ENCODE assay signal across 31 cellular contexts in genomic region chr19:17752865-17753639, GRCh38. TPM values are rescaled to one million over a fixed set of nuclear protein-coding genes. Genes with fewer than 3 reads are reported as not detected.
DNase-seq lines count a peak whose midpoint lies in the region; ATAC-seq, FAIRE-seq and TF ChIP-seq lines count a peak whose summit lies in the region.
"Had no signal": no experiment of that assay in that cellular context is flagged by ENCODE, and none has a peak within 500 bp of the region (broad histone marks: within the 10 kb centered on the region; RNA-seq: fewer than 3 reads in every experiment).

No MANE protein-coding gene starts in this region.

- no peak for TF ChIP-seq EP300 in GM12878 (IDR thresholded peaks at IDR 0.05; ENCODE audit: borderline replicate concordance in 1 of 2, control insufficient read depth in 1 of 2, low read depth in 2 of 2, low read length in 2 of 2)

- H3K36me3 Mint-ChIP-seq in IgD-negative memory B cell, result peaks cover 4% of the 10 kb centered on the region
- peaks cover 0 to 35% (median 8%) of the 10 kb centered on the region in 5 donors for H3K36me3 Mint-ChIP-seq in naive thymus-derived CD4-positive, alpha-beta T cell

- no peak overlapping the region for H3K18ac ChIP-seq in mesendoderm (ENCODE audit: low read length)

- H3K4ac ChIP-seq in mesendoderm (ENCODE audit: low read depth, low read length), result no peak overlapping the region

- H4K5ac ChIP-seq in mesendoderm (ENCODE audit: low read length), result no peak overlapping the region

- H3K36me3 ChIP-seq in DND-41 (ENCODE audit: insufficient read depth, low read length) (peaks cover 50% of the 10 kb centered on the region), GM12878 (ENCODE audit: control insufficient read depth in 2 of 2, insufficient read depth in 2 of 2, low read length in 1 of 2) (peaks cover 0 to 5% of the 10 kb centered on the region in 2 experiments; a peak in 2 of 4 replicates), mesendoderm (ENCODE audit: control insufficient read depth, insufficient read depth, low read length) (no peaks in the 10 kb centered on the region)
- peaks cover 0 to 37% (median 14%) of the 10 kb centered on the region in 3 experiments for H3K36me3 ChIP-seq in naive thymus-derived CD4-positive, alpha-beta T cell (ENCODE audit: control insufficient read depth in 2 of 3, insufficient read depth in 3 of 3, low read length in 3 of 3)
- H3K36me3 ChIP-seq: colonic mucosa, uterus had no signal

- no peak for TF ChIP-seq RAD21 in GM12878 (IDR thresholded peaks at IDR 0.05; ENCODE audit: insufficient read depth, low read depth, low read length)

- peak overlapping the region; percentile 5; the same call in 1 of the 2 replicates for H3K4me2 ChIP-seq in DND-41 (ENCODE audit: insufficient read depth, low read length)
- 0 out of 2 replicates have a peak overlapping the region, but pooled peaks have one; percentile 3 for H3K4me2 ChIP-seq in GM12878 (ENCODE audit: control insufficient read depth, insufficient read depth)
- H3K4me2 ChIP-seq in mesendoderm (ENCODE audit: low read length), result no peak overlapping the region

- H2AFZ ChIP-seq in DND-41 (ENCODE audit: low read depth, low read length) (no peak overlapping the region), GM12878 (ENCODE audit: control insufficient read depth, low read depth, low read length) (no peak overlapping the region)

- POLR2A ChIA-PET in GM12878 (lab: Charles Lee), result interaction anchor here (0.5 to 3.8 kb wide), 10 partner anchors 10 to 635 kb away, joined by 3 to 22 read pairs (median 6); partner anchors contain the start of genes MAP1S and MVB12A
- POLR2A ChIA-PET in naive thymus-derived CD4-positive, alpha-beta T cell (lab: Charles Lee), result interaction anchor here (0.6 to 2.2 kb wide), 5 partner anchors 11 to 1665 kb away, joined by 3 to 6 read pairs (median 4); no protein-coding TSS in a partner anchor

- in situ Hi-C loops in GM12878 (cut with MboI), result no loop called here

- H3K9ac ChIP-seq in DND-41 (ENCODE audit: low read depth, low read length) (no peak overlapping the region), GM12878 (ENCODE audit: control insufficient read depth, insufficient read depth, low read length) (no peak overlapping the region), mesendoderm (ENCODE audit: low read length) (no peak overlapping the region)

- no peak for ATAC-seq in DND-41 (ENCODE audit: insufficient read depth, low read depth)
- ATAC-seq in GM12878, result no peak
- ATAC-seq in naive thymus-derived CD4-positive, alpha-beta T cell, result no peak
- ATAC-seq in HG02885 (IDR thresholded peaks at IDR 0.05; ENCODE audit: poor library complexity, unreplicated experiment), result no peak
- ATAC-seq: esophagus mucosa, sciatic nerve had no signal

- H3K4me3 ChIP-seq in DND-41 (ENCODE audit: low read depth in 1 of 2, low read length in 2 of 2) (no peak overlapping the region), GM12878 (no peak overlapping the region), mesendoderm (ENCODE audit: low read length) (no peak overlapping the region)
- H3K4me3 ChIP-seq in naive thymus-derived CD4-positive, alpha-beta T cell (ENCODE audit: low read length), result no peak overlapping the region
- H3K4me3 ChIP-seq: colonic mucosa, uterus had no signal

- CTCF ChIA-PET in GM12878 (lab: Yijun Ruan, JAX), result interaction anchor here (0.6 to 6.8 kb wide), 14 partner anchors 9 to 177 kb away, joined by 3 to 85 read pairs (median 12); partner anchors contain the start of gene MAP1S
- CTCF ChIA-PET in naive thymus-derived CD4-positive, alpha-beta T cell (lab: Charles Lee), result interaction anchor here (0.6 to 1.6 kb wide), 4 partner anchors 14 to 296 kb away, joined by 3 to 5 read pairs (median 4); partner anchors contain the start of gene RPL18A

- TF ChIP-seq CTCF in DND-41 (IDR thresholded peaks at IDR 0.05; ENCODE audit: borderline replicate concordance, extremely low read depth, low read length, poor library complexity, severe bottlenecking), result no peak
- no peak for TF ChIP-seq CTCF in GM12878 (IDR thresholded peaks at IDR 0.05 in 2 of 3, conservative IDR thresholded peaks at IDR 0.05 in 1 of 3; ENCODE audit: control insufficient read depth in 2 of 3, extremely low read depth in 1 of 3, insufficient read depth in 1 of 3, low read depth in 3 of 3, low read length in 3 of 3)

- H2BK15ac ChIP-seq in mesendoderm (replicated peaks; ENCODE audit: low read depth), result no peak overlapping the region

- RAD21 ChIA-PET in GM12878 (lab: Charles Lee; ENCODE audit: unreplicated experiment), result interaction anchor here (0.7 to 6.7 kb wide), 11 partner anchors 9 to 292 kb away, joined by 3 to 96 read pairs (median 6); partner anchors contain the start of genes MAP1S and RPL18A

- H3K79me2 ChIP-seq in DND-41 (ENCODE audit: insufficient read depth, low read length), result peaks cover 69% of the 10 kb centered on the region
- H3K79me2 ChIP-seq in GM12878 (ENCODE audit: control insufficient read depth, insufficient read depth, low read length), result peaks cover 38% of the 10 kb centered on the region
- H3K79me2 ChIP-seq in mesendoderm (ENCODE audit: control insufficient read depth, insufficient read depth, low read length), result no peaks in the 10 kb centered on the region

- intact Hi-C loops in GM12878 (cut with micrococcal nuclease; ENCODE audit: unreplicated experiment), result loop anchor here (5.0 kb wide), 1 partner anchor 36 kb away; the partner anchor contains the start of gene MAP1S
- intact Hi-C loops in naive thymus-derived CD4-positive, alpha-beta T cell (cut with micrococcal nuclease), result loop anchor here in 1 of 2 donors (5.0 kb wide), 1 partner anchor 196 kb away; the partner anchor contains the start of gene COLGALT1

- H3K56ac ChIP-seq in mesendoderm (ENCODE audit: low read length), result no peak overlapping the region

- SMC1A ChIA-PET in GM12878 (lab: Charles Lee; ENCODE audit: uncharacterized antibody, unreplicated experiment), result interaction anchor here (0.8 to 8.8 kb wide), 10 partner anchors 11 to 97 kb away, joined by 4 to 93 read pairs (median 13); partner anchors contain the start of gene MAP1S

- 67% methylated on average over 7 of the region's 7 CpGs for WGBS in GM12878 (ENCODE audit: insufficient coverage, insufficient replicate concordance, low lambda C conversion rate, missing lambda C conversion rate)
- WGBS in mesendoderm (ENCODE audit: extremely low coverage, insufficient coverage, low lambda C conversion rate), result no CpG with 5 or more reads among the region's 7 CpGs

- H4K20me1 ChIP-seq in DND-41 (ENCODE audit: insufficient read depth, low read length), result peaks cover 21% of the 10 kb centered on the region
- no peaks in the 10 kb centered on the region for H4K20me1 ChIP-seq in GM12878 (ENCODE audit: control insufficient read depth, insufficient read depth)

- peak overlapping the region; percentile 15 to 71 (median 50) for H3K27ac Mint-ChIP-seq in IgD-negative memory B cell
- H3K27ac Mint-ChIP-seq in naive thymus-derived CD4-positive, alpha-beta T cell, result peak overlapping the region in 4 of 9 donors; percentile 43 to 66 (median 52)
- H3K27ac Mint-ChIP-seq: endodermal cell, H9 had no signal

- BruUV-seq in GM12878 (replicated peaks; lab: Mats Ljungman, UMichigan), result TSS peak; percentile 54

- H3K4me3 Mint-ChIP-seq in IgD-negative memory B cell, result peak overlapping the region in 2 of 4 donors; percentile 22 to 56
- peak overlapping the region in 1 of 10 donors; percentile 15 for H3K4me3 Mint-ChIP-seq in naive thymus-derived CD4-positive, alpha-beta T cell
- H3K4me3 Mint-ChIP-seq: endodermal cell, H9 had no signal

- H2BK5ac ChIP-seq in mesendoderm (ENCODE audit: low read length), result no peak overlapping the region

- peaks cover 37 to 52% (median 50%) of the 10 kb centered on the region in 3 donors for H3K4me1 Mint-ChIP-seq in IgD-negative memory B cell
- H3K4me1 Mint-ChIP-seq in naive thymus-derived CD4-positive, alpha-beta T cell, result peaks cover 40 to 67% (median 54%) of the 10 kb centered on the region in 7 donors
- H3K4me1 Mint-ChIP-seq: endodermal cell had no signal

- no peaks in the 10 kb centered on the region for H3K9me3 Mint-ChIP-seq in IgD-negative memory B cell
- no peaks in the 10 kb centered on the region for H3K9me3 Mint-ChIP-seq in naive thymus-derived CD4-positive, alpha-beta T cell
- H3K9me3 Mint-ChIP-seq: endodermal cell, H9 had no signal

- no peak overlapping the region for H3K23ac ChIP-seq in mesendoderm (ENCODE audit: low read length)

- H3K79me1 ChIP-seq in mesendoderm (ENCODE audit: low read length), result no peaks in the 10 kb centered on the region

- DNase-seq in DND-41 (no peak), GM12878 (ENCODE audit: low read depth, low spot score) (no peak), mesendoderm (no peak), cerebellum (ENCODE audit: low spot score) (no peak)
- DNase-seq in naive thymus-derived CD4-positive, alpha-beta T cell, result no peak
- DNase-seq: activated CD4-positive, alpha-beta T cell treated with anti-CD3 and anti-CD28 coated beads, Interleukin-2, amount 50 U/mL, for 4 hours; activated CD8-positive, alpha-beta memory T cell treated with anti-CD3 and anti-CD28 coated beads, Interleukin-2, amount 50 U/mL, for 4 hours; activated naive CD4-positive, alpha-beta T cell treated with anti-CD3 and anti-CD28 coated beads, Interleukin-2, amount 50 U/mL, for 16 hours; amniotic stem cell; CD4-positive, CD25-positive, alpha-beta regulatory T cell; colonic mucosa; endodermal cell; foreskin fibroblast; H9; KG1; mammary epithelial cell; NCI-H1436; NCI-H2107; NCI-H446; NCI-H774; stimulated activated naive CD4-positive, alpha-beta T cell treated with Interleukin-2 at 50 U/mL for 16 hours; T1000; uterus had no signal

- H3K9me3 ChIP-seq in DND-41 (ENCODE audit: insufficient read depth, low read length, severe bottlenecking) (no peaks in the 10 kb centered on the region), GM12878 (replicated peaks; ENCODE audit: control insufficient read depth, insufficient read depth, low read length) (no peaks in the 10 kb centered on the region)
- no peaks in the 10 kb centered on the region for H3K9me3 ChIP-seq in naive thymus-derived CD4-positive, alpha-beta T cell (ENCODE audit: control insufficient read depth in 2 of 3, low read length in 3 of 3)
- H3K9me3 ChIP-seq: colonic mucosa, uterus had no signal

- no peak for FAIRE-seq in GM12878 (lab: Jason Lieb, UNC)
- FAIRE-seq: GM19239 had no signal

- peaks cover 4% of the 10 kb centered on the region for H3K27me3 Mint-ChIP-seq in IgD-negative memory B cell
- H3K27me3 Mint-ChIP-seq in naive thymus-derived CD4-positive, alpha-beta T cell, result no peaks in the 10 kb centered on the region
- H3K27me3 Mint-ChIP-seq: CD4-positive, CD25-positive, alpha-beta regulatory T cell had no signal

- no peak for TF ChIP-seq POLR2A in GM12878 (IDR thresholded peaks at IDR 0.05; ENCODE audit: low read depth, low read length)

- no peaks in the 10 kb centered on the region for H3K27me3 ChIP-seq in DND-41 (ENCODE audit: insufficient read depth, low read length, poor library complexity)
- no peaks in the 10 kb centered on the region for H3K27me3 ChIP-seq in GM12878 (replicated peaks in 1 of 2; ENCODE audit: control insufficient read depth in 2 of 2, insufficient read depth in 2 of 2, low read length in 1 of 2)
- H3K27me3 ChIP-seq in naive thymus-derived CD4-positive, alpha-beta T cell (ENCODE audit: control insufficient read depth in 2 of 2, insufficient read depth in 2 of 2, low read length in 2 of 2), result no peaks in the 10 kb centered on the region
- H3K27me3 ChIP-seq in mesendoderm (ENCODE audit: insufficient read depth, low read length, poor library complexity), result no peaks in the 10 kb centered on the region
- H3K27me3 ChIP-seq: colonic mucosa, uterus had no signal

- no peak overlapping the region for H2AK5ac ChIP-seq in mesendoderm (ENCODE audit: low read length)

- no peak overlapping the region for H2BK120ac ChIP-seq in mesendoderm (ENCODE audit: low read depth, low read length)

- H3K4me1 ChIP-seq in DND-41 (ENCODE audit: insufficient read depth, low read length) (peaks cover 53% of the 10 kb centered on the region), GM12878 (ENCODE audit: control insufficient read depth, insufficient read depth, low read length) (peaks cover 65% of the 10 kb centered on the region), mesendoderm (ENCODE audit: control insufficient read depth, low read depth, low read length) (no peaks in the 10 kb centered on the region)
- H3K4me1 ChIP-seq in naive thymus-derived CD4-positive, alpha-beta T cell (ENCODE audit: control insufficient read depth in 2 of 2, insufficient read depth in 2 of 2, low read length in 2 of 2), result peaks cover 34 to 47% of the 10 kb centered on the region in 2 donors
- H3K4me1 ChIP-seq: colonic mucosa, uterus had no signal

- H3K27ac ChIP-seq in DND-41 (ENCODE audit: low read length), result peak overlapping the region; percentile 68
- no peak overlapping the region for H3K27ac ChIP-seq in GM12878 (ENCODE audit: control insufficient read depth, insufficient read depth)
- H3K27ac ChIP-seq in naive thymus-derived CD4-positive, alpha-beta T cell (ENCODE audit: low read depth, low read length), result peak overlapping the region; percentile 33
- H3K27ac ChIP-seq in mesendoderm (ENCODE audit: low read depth, low read length), result no peak overlapping the region
- H3K27ac ChIP-seq: colonic mucosa, RWPE1, uterus had no signal

- H4K8ac ChIP-seq in mesendoderm (ENCODE audit: low read depth, low read length), result no peak overlapping the region

RNA-seq across cellular contexts. Expression of gene FCHO1, which starts 1.8 kb away (rescaled TPM):
- polyA plus RNA-seq in IgD-negative memory B cell (42.4 TPM), GM12878 (2011; rRNA removed) (4.3 and 7.2 TPM in 2 replicates), GM12878 (2014; fragmentation: Illumina TruSeq; extraction: Trizol) (6.9 and 11.7 TPM in 2 replicates), GM12878 (2014; fragmentation: Nextera tagmentation; extraction: Ambion mirVana) (under 1 TPM; 0.14 to 0.73 TPM), GM12878 (2014; rRNA removed) (19.2 and 22.7 TPM in 2 replicates), GM12878 (2016; fragmentation: Nextera tagmentation; extraction: Ambion mirVana) (10 to 100 TPM; 24.4 to 28.4 TPM)
- total RNA-seq in GM12878 (2013; cell fraction: nucleolus; rRNA removed), result 133 and 141 TPM in 2 replicates
- total RNA-seq in GM12878 (2014; rRNA removed) (24.3 and 25.2 TPM in 2 replicates), GM12878 (2014; rRNA removed; fragmentation: Illumina TruSeq; extraction: Trizol) (12.2 and 12.5 TPM in 2 replicates), GM12878 (2021) (36.9 and 45.8 TPM in 2 replicates), cerebellum (25.9 TPM)
- polyA plus RNA-seq in GM12878 (2011; ENCODE audit: low read depth), result 10.8 TPM
- polyA plus RNA-seq in GM12878 (2011; cell fraction: cytosol; rRNA removed), result 8.2 and 10.2 TPM in 2 replicates
- polyA plus RNA-seq in GM12878 (2011; cell fraction: nucleus; rRNA removed), result 57.4 and 76.4 TPM in 2 replicates
- 24.4 and 28.1 TPM in 2 replicates for polyA plus RNA-seq in GM12878 (2012)
- 30.5 and 47.3 TPM in 2 replicates for polyA minus RNA-seq in GM12878 (2011; rRNA and poly(A)+ RNA removed)
- polyA minus RNA-seq in GM12878 (2011; cell fraction: cytosol; rRNA and poly(A)+ RNA removed), result 11.3 and 13.5 TPM in 2 replicates
- polyA minus RNA-seq in GM12878 (2011; cell fraction: nucleus; rRNA and poly(A)+ RNA removed), result 62.5 and 90.0 TPM in 2 replicates
- 100 to 1,000 TPM in 2 of 5 experiments, 10 to 100 TPM in 3; 73.2 to 107 (median 87.7) TPM for total RNA-seq in naive thymus-derived CD4-positive, alpha-beta T cell
- 10 to 100 TPM; 14.7 to 43.4 TPM for polyA plus RNA-seq in naive thymus-derived CD4-positive, alpha-beta T cell
- 11.5 TPM for polyA plus RNA-seq in mesendoderm (2013, experiment 1 of 2)
- polyA plus RNA-seq in mesendoderm (2013, experiment 2 of 2), result 11.3 TPM

RNA-seq across cellular contexts. Expression of gene MAP1S, which starts 33.8 kb away (rescaled TPM):
- polyA plus RNA-seq in IgD-negative memory B cell, result 50.3 TPM
- 18.5 and 19.7 TPM in 2 replicates for total RNA-seq in GM12878 (2013; cell fraction: nucleolus; rRNA removed)
- total RNA-seq in GM12878 (2014; rRNA removed), result 13.8 and 14.6 TPM in 2 replicates
- total RNA-seq in GM12878 (2014; rRNA removed; fragmentation: Illumina TruSeq; extraction: Trizol), result 6.4 and 6.6 TPM in 2 replicates
- total RNA-seq in GM12878 (2021), result 63.9 and 65.3 TPM in 2 replicates
- polyA plus RNA-seq in GM12878 (2011; ENCODE audit: low read depth), result 14.1 TPM
- 1.9 and 6.6 TPM in 2 replicates for polyA plus RNA-seq in GM12878 (2011; rRNA removed)
- 17.1 and 17.3 TPM in 2 replicates for polyA plus RNA-seq in GM12878 (2011; cell fraction: cytosol; rRNA removed)
- polyA plus RNA-seq in GM12878 (2011; cell fraction: nucleus; rRNA removed), result 26.6 and 44.9 TPM in 2 replicates
- 60.1 and 64.9 TPM in 2 replicates for polyA plus RNA-seq in GM12878 (2012)
- polyA plus RNA-seq in GM12878 (2014; fragmentation: Illumina TruSeq; extraction: Trizol), result 2.9 and 16.8 TPM in 2 replicates
- 1 to 10 TPM; 2.1 to 3.4 TPM for polyA plus RNA-seq in GM12878 (2014; fragmentation: Nextera tagmentation; extraction: Ambion mirVana)
- 15.5 and 22.2 TPM in 2 replicates for polyA plus RNA-seq in GM12878 (2014; rRNA removed)
- 10 to 100 TPM; 26.5 to 31.8 TPM for polyA plus RNA-seq in GM12878 (2016; fragmentation: Nextera tagmentation; extraction: Ambion mirVana)
- polyA minus RNA-seq in GM12878 (2011; rRNA and poly(A)+ RNA removed), result 34.7 and 45.5 TPM in 2 replicates
- polyA minus RNA-seq in GM12878 (2011; cell fraction: cytosol; rRNA and poly(A)+ RNA removed), result 41.9 and 52.7 TPM in 2 replicates
- 9.9 and 19.7 TPM in 2 replicates for polyA minus RNA-seq in GM12878 (2011; cell fraction: nucleus; rRNA and poly(A)+ RNA removed)
- total RNA-seq in naive thymus-derived CD4-positive, alpha-beta T cell, result 10 to 100 TPM; 28.6 to 73.8 (median 52.5) TPM
- polyA plus RNA-seq in naive thymus-derived CD4-positive, alpha-beta T cell, result 10 to 100 TPM; 21.9 to 48.4 TPM
- polyA plus RNA-seq in mesendoderm (2013, experiment 1 of 2), result 51.4 TPM
- polyA plus RNA-seq in mesendoderm (2013, experiment 2 of 2), result 54.7 TPM
- 31.4 TPM for total RNA-seq in cerebellum

RNA-seq across cellular contexts. Expression of gene B3GNT3, which starts 41.9 kb away (rescaled TPM):
- not detected for polyA plus RNA-seq in IgD-negative memory B cell
- not detected in 2 replicates for total RNA-seq in GM12878 (2013; cell fraction: nucleolus; rRNA removed)
- total RNA-seq in GM12878 (2014; rRNA removed), result 0.22 TPM in 1 of 2 replicates, not detected in the other
- total RNA-seq in GM12878 (2014; rRNA removed; fragmentation: Illumina TruSeq; extraction: Trizol), result not detected in 2 replicates
- total RNA-seq in GM12878 (2021), result 0.08 TPM in 1 of 2 replicates, not detected in the other
- not detected for polyA plus RNA-seq in GM12878 (2011; ENCODE audit: low read depth)
- not detected in 2 replicates for polyA plus RNA-seq in GM12878 (2011; rRNA removed)
- polyA plus RNA-seq in GM12878 (2011; cell fraction: cytosol; rRNA removed), result not detected in 2 replicates
- not detected in 2 replicates for polyA plus RNA-seq in GM12878 (2011; cell fraction: nucleus; rRNA removed)
- polyA plus RNA-seq in GM12878 (2012), result not detected in 2 replicates
- polyA plus RNA-seq in GM12878 (2014; fragmentation: Illumina TruSeq; extraction: Trizol), result not detected in 2 replicates
- not detected for polyA plus RNA-seq in GM12878 (2014; fragmentation: Nextera tagmentation; extraction: Ambion mirVana)
- not detected in 2 replicates for polyA plus RNA-seq in GM12878 (2014; rRNA removed)
- not detected for polyA plus RNA-seq in GM12878 (2016; fragmentation: Nextera tagmentation; extraction: Ambion mirVana)
- not detected in 2 replicates for polyA minus RNA-seq in GM12878 (2011; rRNA and poly(A)+ RNA removed)
- not detected in 2 replicates for polyA minus RNA-seq in GM12878 (2011; cell fraction: cytosol; rRNA and poly(A)+ RNA removed)
- not detected in 2 replicates for polyA minus RNA-seq in GM12878 (2011; cell fraction: nucleus; rRNA and poly(A)+ RNA removed)
- under 1 TPM in 2 of 5 experiments, not detected in 3; 0.53 to 0.96 TPM for total RNA-seq in naive thymus-derived CD4-positive, alpha-beta T cell
- 1 to 10 TPM in 1 of 2 donors, under 1 TPM in 1; 0.43 to 1.0 TPM for polyA plus RNA-seq in naive thymus-derived CD4-positive, alpha-beta T cell
- 0.29 TPM for polyA plus RNA-seq in mesendoderm (2013, experiment 1 of 2)
- 0.24 TPM for polyA plus RNA-seq in mesendoderm (2013, experiment 2 of 2)
- not detected for total RNA-seq in cerebellum
- total RNA-seq: G401, HT1080 had no signal

Comparison
In these comparisons a context has a peak if more than half of its experiments do, and no peak if none do; other contexts are left out.
1. H3K27ac ChIP-seq: peak in DND-41 (single experiment) and naive thymus-derived CD4-positive, alpha-beta T cell (single experiment); none in GM12878 (single experiment) and mesendoderm (single experiment).